In the genomic region with DNA sequence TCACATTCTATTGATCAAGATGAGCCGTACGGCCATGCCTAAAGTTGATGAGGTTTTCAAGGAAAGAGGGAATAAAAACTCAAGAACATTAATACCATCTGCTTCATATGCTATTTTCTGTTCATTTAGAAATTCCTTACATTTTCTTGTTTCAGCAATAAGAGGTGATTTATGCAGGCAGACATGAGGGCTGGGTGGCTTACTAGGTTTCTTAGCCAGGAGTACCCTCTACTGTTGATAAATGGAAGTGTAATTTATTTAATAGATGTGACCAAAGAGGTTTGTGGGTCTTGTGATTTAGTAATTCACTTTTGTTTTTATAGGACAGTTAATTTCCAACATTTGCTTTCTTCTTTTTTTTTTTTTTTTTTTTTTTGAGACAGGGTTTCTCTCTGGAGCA, we compare ENCODE assay signal across 8 cellular contexts. TPM values are rescaled to one million over a fixed set of nuclear protein-coding genes. Genes with fewer than 3 reads are reported as not detected.
A peak's percentile ranks its signal among the peaks of the same experiment; 100 is the strongest.
DNase-seq lines count a peak whose midpoint lies in the region; ATAC-seq, FAIRE-seq and TF ChIP-seq lines count a peak whose summit lies in the region.

No MANE protein-coding gene starts in this region.

- RAD21 ChIA-PET in HCT116 (lab: Charles Lee; ENCODE audit: low non-redundant PET in 1 of 2, low total read pairs in 2 of 2, uncharacterized antibody in 2 of 2, unreplicated experiment in 2 of 2): no interaction called here

- no peaks in the 10 kb centered on the region for H3K4me1 Mint-ChIP-seq in naive B cell

- POLR2A ChIA-PET in HCT116 (lab: Charles Lee): no interaction called here

- H3K9me3 ChIP-seq in HCT116 (ENCODE audit: control insufficient read depth in 1 of 2, insufficient read depth in 1 of 2, low read depth in 1 of 2, low read length in 2 of 2): no peaks in the 10 kb centered on the region

- ATAC-seq in HCT116 (peak; percentile 70), naive B cell (ENCODE audit: low read depth in 2 of 2) (peak in 1 of 2 donors; percentile 62), GM21390 (IDR thresholded peaks at IDR 0.05; ENCODE audit: unreplicated experiment) (no peak), HG02870 (IDR thresholded peaks at IDR 0.05; ENCODE audit: unreplicated experiment) (no peak)

- no peak overlapping the region for H3K4me2 ChIP-seq in HCT116 (ENCODE audit: low read length)

- no peak overlapping the region for H3K27ac Mint-ChIP-seq in naive B cell

- no peaks in the 10 kb centered on the region for H3K36me3 ChIP-seq in HCT116 (ENCODE audit: control insufficient read depth in 1 of 2, insufficient read depth in 2 of 2, low read length in 2 of 2)

- no peak overlapping the region for H2AFZ ChIP-seq in HCT116 (ENCODE audit: low read depth, low read length, poor library complexity, severe bottlenecking)

- FAIRE-seq in colon (lab: Jason Lieb, UNC): peak; percentile 90

- no peak overlapping the region for H3K9ac ChIP-seq in HCT116 (ENCODE audit: low read length)

- H4K20me1 ChIP-seq in HCT116 (ENCODE audit: insufficient read depth): no peaks in the 10 kb centered on the region

- intact Hi-C loops in HCT116 (cut with micrococcal nuclease): loop anchor here (10.0 kb wide), 1 partner anchor 126 kb away; no protein-coding TSS in a partner anchor

- peak; percentile 27 to 64 (median 50); a peak in 5 of 6 replicates for TF ChIP-seq CTCF in HCT116 (IDR thresholded peaks at IDR 0.05 in 2 of 3, conservative IDR thresholded peaks at IDR 0.05 in 1 of 3; ENCODE audit: borderline replicate concordance in 1 of 3, insufficient read depth in 1 of 3, low read depth in 2 of 3, low read length in 2 of 3)

- H3K9me3 Mint-ChIP-seq in naive B cell: peaks cover 0 to 2% (median 0%) of the 10 kb centered on the region in 7 donors

- no peak overlapping the region for H3K27ac ChIP-seq in HCT116 (ENCODE audit: low read depth, low read length)

- no peaks in the 10 kb centered on the region for H3K4me1 ChIP-seq in HCT116 (ENCODE audit: control insufficient read depth in 1 of 2, insufficient read depth in 2 of 2, low read length in 2 of 2)

- H3K9me2 ChIP-seq in HCT116 (ENCODE audit: insufficient read depth): no peaks in the 10 kb centered on the region

- H3K4me3 ChIP-seq in HCT116 (replicated peaks in 1 of 2; ENCODE audit: low read depth in 1 of 2, low read length in 2 of 2): no peak overlapping the region

- H3K27me3 ChIP-seq in HCT116 (ENCODE audit: insufficient read depth, low read length): no peaks in the 10 kb centered on the region

- H3K4me3 Mint-ChIP-seq in naive B cell: no peak overlapping the region

- TF ChIP-seq RAD21 in HCT116 (IDR thresholded peaks at IDR 0.05; ENCODE audit: low read depth): peak; percentile 82

- DNase-seq in DMS53 treated with DMSO at 0.1 percent for 48 hours (lab: John Stamatoyannopoulos, UW; ENCODE audit: unreplicated experiment): peak; percentile 50
- peak; percentile 22 for DNase-seq in HCT116 (ENCODE audit: low read depth, low spot score)
- DNase-seq in NCI-H69 (lab: John Stamatoyannopoulos, UW): peak; percentile 60
- peak; percentile 30 for DNase-seq in naive B cell
- no peak for DNase-seq in activated CD8-positive, alpha-beta memory T cell treated with anti-CD3 and anti-CD28 coated beads for 24 hours

- no peak for TF ChIP-seq POLR2A in HCT116 (IDR thresholded peaks at IDR 0.05; ENCODE audit: borderline replicate concordance, extremely low read depth, insufficient read depth, insufficient read length)

- no TSS peak for BruUV-seq in HCT116 (replicated peaks; lab: Mats Ljungman, UMichigan)

- H3K79me2 ChIP-seq in HCT116 (ENCODE audit: insufficient read depth, low read length): no peaks in the 10 kb centered on the region

- H3K36me3 Mint-ChIP-seq in naive B cell: no peaks in the 10 kb centered on the region

- CTCF ChIA-PET in HCT116 (lab: Charles Lee): interaction anchor here (1.0 to 1.4 kb wide), 2 partner anchors 92 kb away, joined by 3 read pairs; no protein-coding TSS in a partner anchor

- no peaks in the 10 kb centered on the region for H3K27me3 Mint-ChIP-seq in naive B cell

TF ChIP-seq in HCT116, 20 proteins besides CTCF, POLR2A, EP300 and RAD21:
- no peak for TF ChIP-seq ZFX (IDR thresholded peaks at IDR 0.05)

RNA-seq across cellular contexts. Expression of a gene that starts 6.4 kb away (rescaled TPM):
- not detected for total RNA-seq in HCT116 (2021; ENCODE audit: unreplicated experiment)
- polyA plus RNA-seq in HCT116 (2012): not detected in 2 replicates
- polyA plus RNA-seq in naive B cell (ENCODE audit: low read depth in 6 of 6): not detected

RNA-seq across cellular contexts. Expression of a gene that starts 35.6 kb away (rescaled TPM):
- 13.1 TPM for total RNA-seq in HCT116 (2021; ENCODE audit: unreplicated experiment)
- 10.0 and 12.3 TPM in 2 replicates for polyA plus RNA-seq in HCT116 (2012)
- 10 to 100 TPM in 4 of 6 donors, 1 to 10 TPM in 2; 4.6 to 15.6 (median 11.2) TPM for polyA plus RNA-seq in naive B cell (ENCODE audit: low read depth in 6 of 6)

RNA-seq across cellular contexts. Expression of a gene that starts 45.3 kb away (rescaled TPM):
- 28.8 TPM for total RNA-seq in HCT116 (2021; ENCODE audit: unreplicated experiment)
- 21.8 and 26.7 TPM in 2 replicates for polyA plus RNA-seq in HCT116 (2012)
- 10 to 100 TPM; 12.7 to 61.5 (median 41.4) TPM for polyA plus RNA-seq in naive B cell (ENCODE audit: low read depth in 6 of 6)
